ENCODE assay signal across 2 cellular contexts in the genomic region with DNA sequence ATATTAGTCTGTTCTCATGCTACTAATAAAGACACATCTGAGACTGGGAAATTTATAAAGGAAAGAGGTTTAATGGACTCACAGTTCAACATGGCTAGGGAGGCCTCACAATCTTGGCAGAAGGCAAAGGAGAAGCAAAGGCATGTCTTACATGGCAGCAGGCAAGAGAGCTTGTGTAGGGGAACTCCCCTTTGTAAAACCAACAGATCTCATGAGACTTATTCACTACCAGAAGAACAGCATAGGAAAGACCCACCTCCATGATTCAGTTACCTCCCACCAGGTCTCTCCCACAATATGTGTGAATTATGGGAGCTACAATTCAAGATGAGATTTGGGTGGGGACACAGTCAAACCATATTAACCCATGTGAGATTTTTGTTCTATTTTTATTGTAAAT.
A peak's percentile ranks its signal among the peaks of the same experiment; 100 is the strongest.
DNase-seq lines count a peak whose midpoint lies in the region; ATAC-seq, FAIRE-seq and TF ChIP-seq lines count a peak whose summit lies in the region.
"Not testable (repeated sequence)": the region's sequence is repeated elsewhere in the genome, so short reads cannot be mapped to it uniquely, and the experiment has no call there.

No MANE protein-coding gene starts in this region.

- POLR2A ChIA-PET in K562 (lab: Yijun Ruan, JAX), result not testable (repeated sequence)

- not testable (repeated sequence) for H3K4me1 ChIP-seq in K562 (replicated peaks in 1 of 2; ENCODE audit: control insufficient read depth in 2 of 2, insufficient read depth in 2 of 2, low read length in 2 of 2)

- not testable (repeated sequence) for FAIRE-seq in K562 (lab: Jason Lieb, UNC)
- peak; percentile 80 for FAIRE-seq in urothelium cell line (lab: Jason Lieb, UNC)

- not testable (repeated sequence) for H3K79me2 ChIP-seq in K562 (ENCODE audit: control insufficient read depth, insufficient read depth, low read length)

- not testable (repeated sequence) for H3K9ac ChIP-seq in K562 (ENCODE audit: insufficient read depth in 1 of 2, low read depth in 2 of 2, low read length in 2 of 2)

- not testable (repeated sequence) for H3K27me3 ChIP-seq in K562 (ENCODE audit: control insufficient read depth in 2 of 2, insufficient read depth in 2 of 2, low read length in 2 of 2)

- not testable (repeated sequence) for DNase-seq in K562 (ENCODE audit: extremely low read depth in 1 of 4, low spot score in 3 of 4); urothelium cell line (ENCODE audit: low spot score)

- H3K9me1 ChIP-seq in K562 (ENCODE audit: control insufficient read depth, insufficient read depth, low read length), result not testable (repeated sequence)

- H2AFZ ChIP-seq in K562 (ENCODE audit: low read depth, low read length), result not testable (repeated sequence)

- H3K36me3 ChIP-seq in K562 (ENCODE audit: control insufficient read depth, insufficient read depth, low read length), result not testable (repeated sequence)

- not testable (repeated sequence) for ATAC-seq in K562

- intact Hi-C loops in K562 (cut with micrococcal nuclease), result not testable (repeated sequence)

- not testable (repeated sequence) for TF ChIP-seq EP300 in K562 (IDR thresholded peaks at IDR 0.05; ENCODE audit: low read length)

- H3K4me2 ChIP-seq in K562 (ENCODE audit: insufficient read depth, low read length), result not testable (repeated sequence)

- in situ Hi-C loops in K562 (cut with MboI), result not testable (repeated sequence)

- not testable (repeated sequence) for H3K27ac ChIP-seq in K562 (ENCODE audit: extremely low read depth, low read depth, low read length)

- not testable (repeated sequence) for TF ChIP-seq RAD21 in K562 (CRISPR knock-in tag; conservative IDR thresholded peaks at IDR 0.05 in 1 of 2, IDR thresholded peaks at IDR 0.05 in 1 of 2)

- CTCF ChIA-PET in K562 (lab: Yijun Ruan, JAX; ENCODE audit: low intra/inter-chr PET ratio), result not testable (repeated sequence)

- H3K9me3 ChIP-seq in K562 (replicated peaks; ENCODE audit: control insufficient read depth, insufficient read depth, low read depth, low read length), result not testable (repeated sequence)

- BruUV-seq in K562 (replicated peaks; lab: Mats Ljungman, UMichigan), result not testable (repeated sequence)

- TF ChIP-seq CTCF in K562 (IDR thresholded peaks at IDR 0.05 in 2 of 3, conservative IDR thresholded peaks at IDR 0.05 in 1 of 3; ENCODE audit: insufficient read depth in 2 of 3, low read depth in 1 of 3, low read length in 3 of 3), result not testable (repeated sequence)

- H4K20me1 ChIP-seq in K562 (replicated peaks; ENCODE audit: control insufficient read depth, insufficient read depth, low read length), result not testable (repeated sequence)

- not testable (repeated sequence) for H3K4me3 ChIP-seq in K562

- TF ChIP-seq POLR2A in K562 (conservative IDR thresholded peaks at IDR 0.05), result not testable (repeated sequence)

TF ChIP-seq in K562, 482 proteins besides CTCF, POLR2A, EP300 and RAD21:
- TF ChIP-seq ZFP36 (IDR thresholded peaks at IDR 0.05; ENCODE audit: low read depth, low read length, partially characterized antibody) (peak; percentile 25), TRIM24 (IDR thresholded peaks at IDR 0.05) (0 out of 4 replicates have a peak, but pooled peaks of 1 of the 2 experiments have one; percentile 31), CC2D1A (IDR thresholded peaks at IDR 0.05) (peak; percentile 44), ZNF431 (CRISPR knock-in tag; IDR thresholded peaks at IDR 0.05) (peak; percentile 97)
- TF ChIP-seq, protein P1, sequence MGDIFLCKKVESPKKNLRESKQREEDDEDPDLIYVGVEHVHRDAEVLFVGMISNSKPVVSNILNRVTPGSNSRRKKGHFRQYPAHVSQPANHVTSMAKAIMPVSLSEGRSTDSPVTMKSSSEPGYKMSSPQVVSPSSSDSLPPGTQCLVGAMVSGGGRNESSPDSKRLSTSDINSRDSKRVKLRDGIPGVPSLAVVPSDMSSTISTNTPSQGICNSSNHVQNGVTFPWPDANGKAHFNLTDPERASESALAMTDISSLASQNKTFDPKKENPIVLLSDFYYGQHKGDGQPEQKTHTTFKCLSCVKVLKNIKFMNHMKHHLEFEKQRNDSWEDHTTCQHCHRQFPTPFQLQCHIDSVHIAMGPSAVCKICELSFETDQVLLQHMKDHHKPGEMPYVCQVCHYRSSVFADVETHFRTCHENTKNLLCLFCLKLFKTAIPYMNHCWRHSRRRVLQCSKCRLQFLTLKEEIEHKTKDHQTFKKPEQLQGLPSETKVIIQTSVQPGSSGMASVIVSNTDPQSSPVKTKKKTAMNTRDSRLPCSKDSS (IDR thresholded peaks at IDR 0.05; ENCODE audit: low read depth, partially characterized antibody), result peak; percentile 35
